ENCODE assay signal across 21 cellular contexts in genomic region chr6:150058231-150058792, GRCh38. TPM values are rescaled to one million over a fixed set of nuclear protein-coding genes. Genes with fewer than 3 reads are reported as not detected.
"Had no signal": no experiment of that assay in that cellular context is flagged by ENCODE, and none has a peak within 500 bp of the region (broad histone marks: within the 10 kb centered on the region; RNA-seq: fewer than 3 reads in every experiment).

No MANE protein-coding gene starts in this region.

- H3K27ac ChIP-seq: HL-60 had no signal

- H3K9ac ChIP-seq: SK-N-SH had no signal

- DNase-seq: KBM-7, MV-4-11, NCI-H1048, NCI-H1105, NCI-H1417, NCI-H1436 treated with DMSO at 0.1 percent for 48 hours, NCI-H1694, NCI-H187 treated with DMSO at 0.1 percent for 48 hours, NCI-H2029 treated with DMSO at 0.1 percent for 48 hours, NCI-H2171 treated with DMSO at 0.1 percent for 48 hours, NCI-H345, NCI-H446 treated with DMSO at 0.1 percent for 48 hours, NCI-H510A treated with DMSO at 0.1 percent for 48 hours, NCI-H526, NCI-H82, RPMI8226, SHP77, SK-N-SH, SW 1271 had no signal

- H3K4me2 ChIP-seq: SK-N-SH had no signal

- H3K9me3 ChIP-seq: SK-N-SH had no signal

RNA-seq across cellular contexts. Expression of gene RAET1L, which starts 33.0 kb away (rescaled TPM):
- polyA plus RNA-seq: IgD-negative memory B cell, SK-N-SH had no signal
